In genomic region chr19:1590641-1591397, GRCh38 we compare ENCODE assay signal across 8 cellular contexts. TPM values are rescaled to one million over a fixed set of nuclear protein-coding genes. Genes with fewer than 3 reads are reported as not detected.
A peak's percentile ranks its signal among the peaks of the same experiment; 100 is the strongest.
DNase-seq lines count a peak whose midpoint lies in the region; ATAC-seq and TF ChIP-seq lines count a peak whose summit lies in the region.

No MANE protein-coding gene starts in this region.

- peak overlapping the region; percentile 85 to 93 (median 88) for H3K4me3 Mint-ChIP-seq in naive thymus-derived CD8-positive, alpha-beta T cell

- H3K36me3 Mint-ChIP-seq in naive thymus-derived CD8-positive, alpha-beta T cell: peaks cover 0 to 6% (median 1%) of the 10 kb centered on the region in 3 donors

- H3K27me3 ChIP-seq in AG04450 (ENCODE audit: control insufficient read depth, insufficient read depth, low read length): no peaks in the 10 kb centered on the region

- H3K27ac ChIP-seq in AG04450 (ENCODE audit: low read depth, low read length) (no peak overlapping the region), coronary artery (no peak overlapping the region)

- no peak for DNase-seq in AG04450 (ENCODE audit: low read depth, low spot score)
- peak; percentile 77 for DNase-seq in GM13977 (ENCODE audit: low spot score)
- DNase-seq in RKO (ENCODE audit: low spot score): peak; percentile 66
- DNase-seq in coronary artery (ENCODE audit: low spot score): no peak
- peak in 2 of 10 donors; percentile 32 to 36 for DNase-seq in naive thymus-derived CD8-positive, alpha-beta T cell
- DNase-seq in T-helper 9 cell: no peak
- DNase-seq in NCI-H510A treated with DMSO at 0.1 percent for 48 hours (lab: John Stamatoyannopoulos, UW): no peak

- CTCF ChIA-PET in AG04450 (lab: Charles Lee): interaction anchor here (0.6 to 2.2 kb wide), 4 partner anchors 45 to 274 kb away, joined by 3 to 10 read pairs (median 4); no protein-coding TSS in a partner anchor

- H3K27ac Mint-ChIP-seq in naive thymus-derived CD8-positive, alpha-beta T cell: peak overlapping the region; percentile 76 to 95 (median 93)

- H3K9me3 Mint-ChIP-seq in naive thymus-derived CD8-positive, alpha-beta T cell: no peaks in the 10 kb centered on the region

- peaks cover 11 to 35% (median 24%) of the 10 kb centered on the region in 4 donors for H3K4me1 Mint-ChIP-seq in naive thymus-derived CD8-positive, alpha-beta T cell

- POLR2A ChIA-PET in AG04450 (lab: Yijun Ruan, JAX): interaction anchor here (0.6 to 1.6 kb wide), 4 partner anchors 12 to 24 kb away, joined by 3 to 11 read pairs (median 4); partner anchors contain the start of gene UQCR11
- POLR2A ChIA-PET in naive thymus-derived CD8-positive, alpha-beta T cell (lab: Charles Lee): interaction anchor here (0.5 to 4.4 kb wide), 7 partner anchors 12 to 1585 kb away, joined by 3 to 37 read pairs (median 4); partner anchors contain the start of genes TCF3 and UQCR11

- peak; percentile 16 to 29 for ATAC-seq in naive thymus-derived CD8-positive, alpha-beta T cell
- no peak for ATAC-seq in HG02870 (IDR thresholded peaks at IDR 0.05; ENCODE audit: unreplicated experiment)

- H3K27me3 Mint-ChIP-seq in naive thymus-derived CD8-positive, alpha-beta T cell: no peaks in the 10 kb centered on the region

- peaks cover 2% of the 10 kb centered on the region; the same call in 1 of the 2 replicates for H3K9me3 ChIP-seq in AG04450 (ENCODE audit: control insufficient read depth, insufficient read depth, low read length)

- H3K4me3 ChIP-seq in AG04450 (ENCODE audit: low read depth, low read length) (peak overlapping the region; percentile 90), coronary artery (peak overlapping the region; percentile 90)

- in situ Hi-C loops in GM13977 (cut with MboI; ENCODE audit: low pct_unique_long_range_greater_than_20kb, low sequenced_read_pairs, unreplicated experiment): no loop called here

- peak; percentile 57 for TF ChIP-seq CTCF in AG04450 (IDR thresholded peaks at IDR 0.05; ENCODE audit: low read depth, low read length)
- peak; percentile 52 for TF ChIP-seq CTCF in GM13977 (IDR thresholded peaks at IDR 0.05; ENCODE audit: extremely low read depth, insufficient read depth, missing control alignments)
- TF ChIP-seq CTCF in coronary artery (IDR thresholded peaks at IDR 0.05): no peak

RNA-seq across cellular contexts. Expression of gene MBD3, which starts 1.8 kb away (rescaled TPM):
- 21.9 and 35.4 TPM in 2 replicates for polyA plus RNA-seq in AG04450 (2011; rRNA removed)
- 17.3 and 21.2 TPM in 2 replicates for polyA minus RNA-seq in AG04450 (2011; rRNA and poly(A)+ RNA removed)
- 10 to 100 TPM; 74.2 to 77.4 TPM for total RNA-seq in naive thymus-derived CD8-positive, alpha-beta T cell
- polyA plus RNA-seq in naive thymus-derived CD8-positive, alpha-beta T cell: 10 to 100 TPM in 2 of 3 donors, 1 to 10 TPM in 1; 9.6 to 23.5 (median 12.8) TPM

RNA-seq across cellular contexts. Expression of gene UQCR11, which starts 14.4 kb away (rescaled TPM):
- 153 and 166 TPM in 2 replicates for polyA plus RNA-seq in AG04450 (2011; rRNA removed)
- 25.5 and 26.5 TPM in 2 replicates for polyA minus RNA-seq in AG04450 (2011; rRNA and poly(A)+ RNA removed)
- 100 to 1,000 TPM; 130 to 132 TPM for total RNA-seq in naive thymus-derived CD8-positive, alpha-beta T cell
- 100 to 1,000 TPM; 545 to 646 (median 558) TPM for polyA plus RNA-seq in naive thymus-derived CD8-positive, alpha-beta T cell

RNA-seq across cellular contexts. Expression of gene MEX3D, which starts 22.7 kb away (rescaled TPM):
- polyA plus RNA-seq in AG04450 (2011; rRNA removed): 5.4 and 6.2 TPM in 2 replicates
- 10.9 and 11.6 TPM in 2 replicates for polyA minus RNA-seq in AG04450 (2011; rRNA and poly(A)+ RNA removed)
- total RNA-seq in naive thymus-derived CD8-positive, alpha-beta T cell: 1 to 10 TPM; 3.0 to 4.4 TPM
- under 1 TPM in 1 of 3 donors, not detected in 2; 0.08 TPM for polyA plus RNA-seq in naive thymus-derived CD8-positive, alpha-beta T cell

Comparison
In these comparisons a context has a peak if more than half of its experiments do, and no peak if none do; other contexts are left out.
1. DNase-seq: peak in GM13977 (single experiment) and RKO (single experiment); none in AG04450 (single experiment), coronary artery (single experiment), T-helper 9 cell (single experiment) and NCI-H510A treated with DMSO at 0.1 percent for 48 hours (single experiment).